12 cellular contexts compared by ENCODE assay signal in genomic region chr15:63461230-63461629, GRCh38. TPM values are rescaled to one million over a fixed set of nuclear protein-coding genes. Genes with fewer than 3 reads are reported as not detected.
A peak's percentile ranks its signal among the peaks of the same experiment; 100 is the strongest.
DNase-seq lines count a peak whose midpoint lies in the region; ATAC-seq, FAIRE-seq and TF ChIP-seq lines count a peak whose summit lies in the region.
"Had no signal": no experiment of that assay in that cellular context is flagged by ENCODE, and none has a peak within 500 bp of the region (broad histone marks: within the 10 kb centered on the region; RNA-seq: fewer than 3 reads in every experiment).

No MANE protein-coding gene starts in this region.

- CTCF ChIA-PET in Panc1 (lab: Charles Lee) (no interaction called here), HepG2 (lab: Yijun Ruan, JAX; ENCODE audit: low intra/inter-chr PET ratio, low total read pairs) (no interaction called here)

- TF ChIP-seq POLR2A in HepG2 (IDR thresholded peaks at IDR 0.05; ENCODE audit: insufficient read depth in 1 of 2, low read depth in 2 of 2, low read length in 2 of 2): no peak

- in situ Hi-C loops in Panc1 (cut with HindIII; ENCODE audit: low pct_unique_long_range_greater_than_20kb, low sequenced_read_pairs): no loop called here
- in situ Hi-C loops in HepG2 (cut with HindIII; ENCODE audit: extremely low pct_ligation_motif_present, low pct_unique_long_range_greater_than_20kb): no loop called here

- no peaks in the 10 kb centered on the region for H3K36me3 ChIP-seq in Panc1 (ENCODE audit: control insufficient read depth, insufficient read depth, low read length)
- H3K36me3 ChIP-seq in colonic mucosa: no peaks in the 10 kb centered on the region
- no peaks in the 10 kb centered on the region for H3K36me3 ChIP-seq in HepG2 (replicated peaks in 1 of 2; ENCODE audit: control insufficient read depth in 1 of 2, insufficient read depth in 2 of 2, low read length in 2 of 2)
- H3K36me3 ChIP-seq: gastrocnemius medialis, suprapubic skin had no signal

- H3K9me3 ChIP-seq in Panc1 (ENCODE audit: control insufficient read depth, insufficient read depth, low read depth, low read length) (no peaks in the 10 kb centered on the region), colonic mucosa (no peaks in the 10 kb centered on the region), HepG2 (ENCODE audit: low read length) (no peaks in the 10 kb centered on the region)
- H3K9me3 ChIP-seq: gastrocnemius medialis, suprapubic skin had no signal

- no peak for FAIRE-seq in HepG2 (lab: Jason Lieb, UNC)

- no peaks in the 10 kb centered on the region for H3K79me2 ChIP-seq in HepG2 (ENCODE audit: insufficient read depth, low read length)

- H2AFZ ChIP-seq in HepG2 (ENCODE audit: low read length): no peak overlapping the region

- H3K27me3 ChIP-seq in Panc1 (ENCODE audit: control insufficient read depth, insufficient read depth, low read length) (no peaks in the 10 kb centered on the region), colonic mucosa (no peaks in the 10 kb centered on the region), HepG2 (ENCODE audit: control insufficient read depth in 1 of 2, insufficient read depth in 2 of 2, low read length in 2 of 2) (no peaks in the 10 kb centered on the region; a peak in 1 of 5 replicates)
- H3K27me3 ChIP-seq: gastrocnemius medialis, suprapubic skin had no signal

- H3K9ac ChIP-seq in colonic mucosa (ENCODE audit: low read depth in 2 of 2, low read length in 2 of 2) (no peak overlapping the region), HepG2 (ENCODE audit: insufficient read depth, low read depth, low read length) (peak overlapping the region; percentile 9; the same call in 1 of the 2 replicates)

- DNase-seq in Panc1 (ENCODE audit: low read depth, low spot score): no peak
- DNase-seq in colonic mucosa: no peak
- peak; percentile 35 for DNase-seq in HepG2 (ENCODE audit: low spot score)
- DNase-seq in substantia nigra (lab: John Stamatoyannopoulos, UW): peak in 39 of 49 donors; percentile 12 to 81 (median 59)
- DNase-seq in NK-92 (lab: John Stamatoyannopoulos, UW; ENCODE audit: unreplicated experiment): no peak
- DNase-seq in activated CD4-positive, alpha-beta T cell treated with anti-CD3 and anti-CD28 coated beads, Interleukin-2, amount 50 U/mL, for 4 hours: no peak
- DNase-seq: activated CD4-positive, alpha-beta memory T cell treated with anti-CD3 and anti-CD28 coated beads, Interleukin-2, amount 10 ng/mL, durations not matched to agents 7 days and 5 days; gastrocnemius medialis; NCI-H2171; retina had no signal

- peak; percentile 22; the same call in 1 of the 2 replicates for ATAC-seq in Panc1
- peak; percentile 95 for ATAC-seq in HepG2
- ATAC-seq in HG03159 (IDR thresholded peaks at IDR 0.05; ENCODE audit: unreplicated experiment): no peak
- ATAC-seq: gastrocnemius medialis had no signal

- 19% methylated on average over 8 of the region's 18 CpGs for WGBS in HepG2 (ENCODE audit: low lambda C conversion rate)

- intact Hi-C loops in Panc1 (cut with micrococcal nuclease; ENCODE audit: unreplicated experiment) (no loop called here), colonic mucosa (cut with DNase I) (no loop called here), HepG2 (cut with micrococcal nuclease; ENCODE audit: unreplicated experiment) (loop anchor here (5.0 kb wide), 1 partner anchor 174 kb away; no protein-coding TSS in a partner anchor)

- peak overlapping the region; percentile 82 for H3K4me2 ChIP-seq in HepG2 (ENCODE audit: low read depth, low read length)

- H3K4me3 ChIP-seq in Panc1 (ENCODE audit: low read depth in 2 of 2, low read length in 2 of 2) (no peak overlapping the region), colonic mucosa (no peak overlapping the region), HepG2 (replicated peaks in 1 of 3; ENCODE audit: insufficient read depth in 1 of 3, low read depth in 2 of 3, low read length in 3 of 3) (peak overlapping the region in 2 of 3 experiments; percentile 36 to 62; a peak in 4 of 6 replicates)
- H3K4me3 ChIP-seq: gastrocnemius medialis, suprapubic skin had no signal

- BruUV-seq in Panc1 (replicated peaks; lab: Mats Ljungman, UMichigan) (no TSS peak), HepG2 (replicated peaks; lab: Mats Ljungman, UMichigan) (no TSS peak)

- POLR2A ChIA-PET in Panc1 (lab: Charles Lee): interaction anchor here (0.6 kb wide), 1 partner anchor 9 kb away, joined by 8 read pairs; no protein-coding TSS in a partner anchor
- POLR2A ChIA-PET in HepG2 (lab: Yijun Ruan, JAX): interaction anchor here (0.6 to 0.8 kb wide), 2 partner anchors 12 to 43 kb away, joined by 3 read pairs; partner anchors contain the start of gene USP3

- H3K4me1 ChIP-seq in Panc1 (ENCODE audit: control insufficient read depth, insufficient read depth, low read length) (peaks cover 32% of the 10 kb centered on the region), colonic mucosa (peaks cover 35% of the 10 kb centered on the region), HepG2 (ENCODE audit: insufficient read depth, low read length) (peaks cover 57% of the 10 kb centered on the region)
- H3K4me1 ChIP-seq: gastrocnemius medialis had no signal

- peak; percentile 44 for TF ChIP-seq CTCF in Panc1 (IDR thresholded peaks at IDR 0.05)
- no peak for TF ChIP-seq CTCF in colonic mucosa (IDR thresholded peaks at IDR 0.05)
- peak; percentile 86 for TF ChIP-seq CTCF in HepG2 (CRISPR knock-in tag; IDR thresholded peaks at IDR 0.05)

- H4K20me1 ChIP-seq in HepG2 (ENCODE audit: insufficient read depth, low read length): no peaks in the 10 kb centered on the region

- peak overlapping the region; percentile 51; the same call in 1 of the 2 replicates for H3K27ac ChIP-seq in Panc1 (ENCODE audit: low read length)
- peak overlapping the region; percentile 45 for H3K27ac ChIP-seq in colonic mucosa
- no peak overlapping the region for H3K27ac ChIP-seq in HepG2 (ENCODE audit: extremely low read length, insufficient read depth, low read length)
- H3K27ac ChIP-seq in substantia nigra (ENCODE audit: low read depth, low read length, poor library complexity, severe bottlenecking): no peak overlapping the region
- H3K27ac ChIP-seq: gastrocnemius medialis, suprapubic skin had no signal

- TF ChIP-seq RAD21 in HepG2 (CRISPR knock-in tag; IDR thresholded peaks at IDR 0.05): peak; percentile 80

- no peak for TF ChIP-seq EP300 in HepG2 (IDR thresholded peaks at IDR 0.05; ENCODE audit: low read depth in 2 of 2, low read length in 2 of 2)
- TF ChIP-seq EP300 in HepG2 (CRISPR knock-in tag; IDR thresholded peaks at IDR 0.05; ENCODE audit: borderline replicate concordance): no peak

TF ChIP-seq in HepG2, 621 proteins besides CTCF, POLR2A, EP300 and RAD21 (continues in another document):
- TF ChIP-seq ZNF615 (CRISPR knock-in tag; IDR thresholded peaks at IDR 0.05; ENCODE audit: borderline replicate concordance) (no peak), ZNF230 (CRISPR knock-in tag; IDR thresholded peaks at IDR 0.05) (no peak), TEAD2 (CRISPR knock-in tag; IDR thresholded peaks at IDR 0.05) (no peak), REXO4 (CRISPR knock-in tag; IDR thresholded peaks at IDR 0.05; ENCODE audit: borderline replicate concordance) (no peak), CBX1 (IDR thresholded peaks at IDR 0.05; ENCODE audit: low read depth) (no peak), ZNF274 (CRISPR knock-in tag; IDR thresholded peaks at IDR 0.05) (no peak)
- TF ChIP-seq, protein P1, sequence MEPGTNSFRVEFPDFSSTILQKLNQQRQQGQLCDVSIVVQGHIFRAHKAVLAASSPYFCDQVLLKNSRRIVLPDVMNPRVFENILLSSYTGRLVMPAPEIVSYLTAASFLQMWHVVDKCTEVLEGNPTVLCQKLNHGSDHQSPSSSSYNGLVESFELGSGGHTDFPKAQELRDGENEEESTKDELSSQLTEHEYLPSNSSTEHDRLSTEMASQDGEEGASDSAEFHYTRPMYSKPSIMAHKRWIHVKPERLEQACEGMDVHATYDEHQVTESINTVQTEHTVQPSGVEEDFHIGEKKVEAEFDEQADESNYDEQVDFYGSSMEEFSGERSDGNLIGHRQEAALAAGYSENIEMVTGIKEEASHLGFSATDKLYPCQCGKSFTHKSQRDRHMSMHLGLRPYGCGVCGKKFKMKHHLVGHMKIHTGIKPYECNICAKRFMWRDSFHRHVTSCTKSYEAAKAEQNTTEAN (CRISPR knock-in tag; conservative IDR thresholded peaks at IDR 0.05): no peak

RNA-seq across cellular contexts. Expression of gene USP3, which starts 43.2 kb away (rescaled TPM):
- total RNA-seq in Panc1 (2021; ENCODE audit: unreplicated experiment): 51.4 TPM
- polyA plus RNA-seq in Panc1 (2012; ENCODE audit: insufficient read length): 28.8 TPM
- total RNA-seq in colonic mucosa: 10 to 100 TPM; 57.6 to 74.2 TPM
- 55.9 and 61.2 TPM in 2 replicates for total RNA-seq in HepG2 (2016; rRNA removed; fragmentation: Illumina TruSeq; extraction: Trizol)
- total RNA-seq in HepG2 (2016; cell fraction: cytosol; rRNA removed; fragmentation: Illumina TruSeq; extraction: Trizol; ENCODE audit: low read depth): 201 and 217 TPM in 2 replicates
- total RNA-seq in HepG2 (2016; cell fraction: insoluble cytoplasmic fraction; rRNA removed; fragmentation: Illumina TruSeq; extraction: Trizol): 52.9 and 64.6 TPM in 2 replicates
- 111 and 117 TPM in 2 replicates for total RNA-seq in HepG2 (2016; cell fraction: membrane; rRNA removed; fragmentation: Illumina TruSeq; extraction: Trizol)
- total RNA-seq in HepG2 (2016; cell fraction: nucleus; rRNA removed; fragmentation: Illumina TruSeq; extraction: Trizol): 87.7 and 94.7 TPM in 2 replicates
- polyA plus RNA-seq in HepG2 (2011; rRNA removed): 14.3 and 16.0 TPM in 2 replicates
- polyA plus RNA-seq in HepG2 (2011; cell fraction: cytosol; rRNA removed): 10.3 and 13.3 TPM in 2 replicates
- polyA plus RNA-seq in HepG2 (2011; cell fraction: nucleus; rRNA removed): 39.8 and 44.5 TPM in 2 replicates
- polyA plus RNA-seq in HepG2 (2012): 36.2 and 40.8 TPM in 2 replicates
- 10.3 and 13.7 TPM in 2 replicates for polyA plus RNA-seq in HepG2 (2016; cell fraction: cytosol; fragmentation: Illumina TruSeq; extraction: Trizol; ENCODE audit: low read depth)
- polyA plus RNA-seq in HepG2 (2016; cell fraction: insoluble cytoplasmic fraction; fragmentation: Illumina TruSeq; extraction: Trizol; ENCODE audit: low read depth): 42.1 and 42.7 TPM in 2 replicates
- polyA plus RNA-seq in HepG2 (2016; cell fraction: membrane; fragmentation: Illumina TruSeq; extraction: Trizol; ENCODE audit: low read depth): 25.5 and 25.9 TPM in 2 replicates
- 86.8 and 90.5 TPM in 2 replicates for polyA plus RNA-seq in HepG2 (2016; cell fraction: nucleus; fragmentation: Illumina TruSeq; extraction: Trizol; ENCODE audit: insufficient read depth, low read depth)
- 30.9 and 34.8 TPM in 2 replicates for polyA minus RNA-seq in HepG2 (2011; rRNA and poly(A)+ RNA removed; ENCODE audit: low replicate concordance)
- polyA minus RNA-seq in HepG2 (2011; cell fraction: cytosol; rRNA and poly(A)+ RNA removed): 30.4 and 30.9 TPM in 2 replicates
- polyA minus RNA-seq in HepG2 (2011; cell fraction: nucleus; rRNA and poly(A)+ RNA removed): 88.7 and 110 TPM in 2 replicates

Comparison
In these comparisons a context has a peak if more than half of its experiments do, and no peak if none do; other contexts are left out.
1. DNase-seq: peak in HepG2 (single experiment) and substantia nigra (39 of 49); none in Panc1 (single experiment), colonic mucosa (single experiment), NK-92 (single experiment) and activated CD4-positive, alpha-beta T cell treated with anti-CD3 and anti-CD28 coated beads, Interleukin-2, amount 50 U/mL, for 4 hours (0 of 2).
2. H3K27ac ChIP-seq: peak in Panc1 (single experiment) and colonic mucosa (single experiment); none in HepG2 (single experiment) and substantia nigra (single experiment).
3. H3K4me3 ChIP-seq: peak in HepG2 (2 of 3); none in Panc1 (0 of 2) and colonic mucosa (single experiment).